In genomic region chr10:73065441-73065840, GRCh38 we compare ENCODE assay signal across 22 cellular contexts.
"Had no signal": no experiment of that assay in that cellular context is flagged by ENCODE, and none has a peak within 500 bp of the region (broad histone marks: within the 10 kb centered on the region; RNA-seq: fewer than 3 reads in every experiment).

No MANE protein-coding gene starts in this region.

- H3K27ac ChIP-seq: heart right ventricle, neural progenitor cell, ovary, spleen, tibial nerve, upper lobe of right lung, vagina had no signal

- H3K27ac Mint-ChIP-seq: mesothelial cell of epicardium; natural killer cell; neural progenitor cell; stimulated activated memory B cell treated with anti-CD40 and anti-IgM and Interleukin-4, amounts not matched to agents 10 μg/mL and 1 μg/mL and 100 μg/mL, for 72 hours; stimulated activated naive CD8-positive, alpha-beta T cell treated with anti-CD3 and anti-CD28 coated beads, Interleukin-15, Interleukin-2, amounts not matched to agents 100 ng/mL and 50 ng/mL, for 24 hours had no signal

- DNase-seq: effector memory CD4-positive, alpha-beta T cell; foreskin melanocyte; heart right ventricle; hypothalamus; kidney glomerular epithelial cell; natural killer cell; nucleus accumbens; ovary; right cardiac atrium; spleen; stimulated activated CD4-positive, alpha-beta T cell treated with anti-CD3 and anti-CD28 coated beads, Interleukin-15, amount 100 ng/mL, for 24 hours; stimulated activated CD4-positive, alpha-beta T cell treated with anti-CD3 and anti-CD28 coated beads, Interleukin-1b, Interleukin-23, amount 100 ng/mL, for 48 hours; stimulated activated CD4-positive, alpha-beta T cell treated with anti-CD3 and anti-CD28 coated beads, Interleukin-4, amount 100 ng/mL, for 24 hours; upper lobe of right lung had no signal

- H2AFZ ChIP-seq: neural progenitor cell had no signal

- H3K9ac ChIP-seq: neural progenitor cell had no signal

- H3K9me3 ChIP-seq: heart right ventricle, ovary, spleen, tibial nerve, upper lobe of right lung, vagina had no signal

- H3K27me3 Mint-ChIP-seq: stimulated activated memory B cell treated with anti-CD40 and anti-IgM and Interleukin-4, amounts not matched to agents 10 μg/mL and 1 μg/mL and 100 μg/mL, for 72 hours; stimulated activated naive CD8-positive, alpha-beta T cell treated with anti-CD3 and anti-CD28 coated beads, Interleukin-15, Interleukin-2, amounts not matched to agents 100 ng/mL and 50 ng/mL, for 24 hours had no signal

- FAIRE-seq: endometrium, islet of Langerhans had no signal

- H3K27me3 ChIP-seq: heart right ventricle, neural progenitor cell, ovary, spleen, tibial nerve, upper lobe of right lung, vagina had no signal

- H3K36me3 ChIP-seq: ovary had no signal

- H3K4me3 ChIP-seq: heart right ventricle, neural progenitor cell, ovary, spleen, tibial nerve, upper lobe of right lung, vagina had no signal

- H3K4me1 ChIP-seq: neural progenitor cell, tibial nerve, upper lobe of right lung, vagina had no signal

- H3K9me3 Mint-ChIP-seq: mesothelial cell of epicardium; natural killer cell; neural progenitor cell; stimulated activated memory B cell treated with anti-CD40 and anti-IgM and Interleukin-4, amounts not matched to agents 10 μg/mL and 1 μg/mL and 100 μg/mL, for 72 hours; stimulated activated naive CD8-positive, alpha-beta T cell treated with anti-CD3 and anti-CD28 coated beads, Interleukin-15, Interleukin-2, amounts not matched to agents 100 ng/mL and 50 ng/mL, for 24 hours had no signal

- H3K4me1 Mint-ChIP-seq: mesothelial cell of epicardium, neural progenitor cell had no signal

- H3K36me3 Mint-ChIP-seq: natural killer cell had no signal

- H3K4me2 ChIP-seq: neural progenitor cell had no signal

- H3K4me3 Mint-ChIP-seq: mesothelial cell of epicardium; natural killer cell; neural progenitor cell; stimulated activated memory B cell treated with anti-CD40 and anti-IgM and Interleukin-4, amounts not matched to agents 10 μg/mL and 1 μg/mL and 100 μg/mL, for 72 hours; stimulated activated naive CD8-positive, alpha-beta T cell treated with anti-CD3 and anti-CD28 coated beads, Interleukin-15, Interleukin-2, amounts not matched to agents 100 ng/mL and 50 ng/mL, for 24 hours had no signal
